ENCODE assay signal across 8 cellular contexts in the genomic region with DNA sequence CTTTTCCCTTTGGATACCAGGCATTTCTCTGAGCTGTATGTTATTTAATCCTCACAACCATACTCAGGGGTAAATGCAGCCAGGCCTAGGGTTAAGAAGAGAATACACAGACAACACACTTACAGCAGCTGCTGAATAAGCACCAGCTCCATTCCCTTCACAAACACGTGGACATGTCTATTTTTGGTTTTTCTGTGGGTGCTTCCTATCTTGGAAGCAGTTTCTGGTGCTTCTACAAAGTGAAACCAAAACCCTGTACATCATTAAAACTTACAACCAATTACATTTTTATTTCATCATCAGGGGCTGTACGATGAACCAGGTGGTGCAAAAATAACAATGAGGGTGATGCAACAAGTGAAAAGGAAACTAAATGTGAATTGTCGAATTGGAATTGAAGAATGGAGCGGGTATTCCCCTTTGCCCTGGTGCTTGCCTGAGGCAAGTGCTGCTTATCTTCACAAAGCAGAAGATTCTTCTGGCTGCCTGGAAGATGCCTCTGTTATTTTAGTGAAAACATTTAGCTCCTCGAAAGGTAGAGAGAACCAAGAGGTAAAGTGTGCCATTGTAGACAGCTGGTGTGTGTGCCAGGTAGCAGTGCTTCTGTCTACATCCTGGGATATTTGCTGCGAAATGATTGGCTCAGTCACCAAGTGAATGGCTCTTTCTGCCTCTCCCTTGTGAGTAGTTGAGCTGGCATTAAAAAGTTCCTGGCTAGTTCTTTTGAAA. TPM values are rescaled to one million over a fixed set of nuclear protein-coding genes. Genes with fewer than 3 reads are reported as not detected.
DNase-seq lines count a peak whose midpoint lies in the region; ATAC-seq and TF ChIP-seq lines count a peak whose summit lies in the region.

No MANE protein-coding gene starts in this region.

- no peaks in the 10 kb centered on the region for H3K27me3 ChIP-seq in heart left ventricle

- H3K4me3 Mint-ChIP-seq in activated T-cell treated with anti-CD3 and anti-CD28 coated beads, Interleukin-2, amount 50 U/mL, for 72 hours, result peak overlapping the region; percentile 80 to 82

- H3K36me3 Mint-ChIP-seq in activated T-cell treated with anti-CD3 and anti-CD28 coated beads, Interleukin-2, amount 50 U/mL, for 72 hours (ENCODE audit: insufficient read depth in 2 of 2), result peaks cover 3 to 8% of the 10 kb centered on the region in 2 donors

- peak overlapping the region in 11 of 12 donors; percentile 3 to 51 (median 35) for H3K4me3 ChIP-seq in heart left ventricle

- H3K9me3 ChIP-seq in heart left ventricle, result no peaks in the 10 kb centered on the region

- no peak for TF ChIP-seq POLR2A in heart left ventricle (IDR thresholded peaks at IDR 0.05)

- H3K27ac ChIP-seq in heart left ventricle, result peak overlapping the region; percentile 5 to 83 (median 50)

- H3K36me3 ChIP-seq in heart left ventricle, result no peaks in the 10 kb centered on the region

- H3K27ac Mint-ChIP-seq in activated T-cell treated with anti-CD3 and anti-CD28 coated beads, Interleukin-2, amount 50 U/mL, for 72 hours, result peak overlapping the region; percentile 95

- intact Hi-C loops in heart left ventricle (cut with DNase I), result no loop called here

- TF ChIP-seq CTCF in GM10266 (IDR thresholded peaks at IDR 0.05; ENCODE audit: control insufficient read depth, insufficient read depth, low read depth, missing control alignments), result no peak
- TF ChIP-seq CTCF in heart left ventricle (IDR thresholded peaks at IDR 0.05), result no peak

- 19 to 29% (median 23%) methylated on average over 6 of the region's 6 CpGs for WGBS in heart left ventricle, 4 donors

- no peaks in the 10 kb centered on the region for H3K27me3 Mint-ChIP-seq in activated T-cell treated with anti-CD3 and anti-CD28 coated beads, Interleukin-2, amount 50 U/mL, for 72 hours (ENCODE audit: low read depth)

- peaks cover 0 to 4% of the 10 kb centered on the region in 2 donors for H3K9me3 Mint-ChIP-seq in activated T-cell treated with anti-CD3 and anti-CD28 coated beads, Interleukin-2, amount 50 U/mL, for 72 hours

- peaks cover 0 to 30% (median 15%) of the 10 kb centered on the region in 12 donors for H3K4me1 ChIP-seq in heart left ventricle

- peaks cover 45% of the 10 kb centered on the region for H3K4me1 Mint-ChIP-seq in activated T-cell treated with anti-CD3 and anti-CD28 coated beads, Interleukin-2, amount 50 U/mL, for 72 hours (ENCODE audit: low read depth)

- DNase-seq in GM10266 (ENCODE audit: extremely low spot score), result peak; percentile 44
- peak; percentile 60 for DNase-seq in LHCN-M2 (ENCODE audit: low read depth)
- peak; percentile 48 to 51 for DNase-seq in activated T-cell treated with anti-CD3 and anti-CD28 coated beads, Interleukin-2, amount 50 U/mL, for 72 hours
- no peak for DNase-seq in heart left ventricle
- peak in 3 of 4 experiments; percentile 1 to 17 (median 8) for DNase-seq in stimulated activated CD4-positive, alpha-beta T cell treated with anti-CD3 and anti-CD28 coated beads, Interleukin-1b, Interleukin-23, amount 100 ng/mL, for 24 hours (ENCODE audit: low read depth in 4 of 4, low spot score in 1 of 4)
- DNase-seq in SK-N-DZ (ENCODE audit: low spot score), result no peak
- DNase-seq in NCI-H187 (lab: John Stamatoyannopoulos, UW), result no peak

- ATAC-seq in GM21717 (IDR thresholded peaks at IDR 0.05; ENCODE audit: unreplicated experiment), result peak; percentile 86
- peak; percentile 92 to 93 for ATAC-seq in activated T-cell treated with anti-CD3 and anti-CD28 coated beads, Interleukin-2, amount 50 U/mL, for 72 hours (replicated peaks in 1 of 2)
- peak; percentile 59 to 92 (median 74) for ATAC-seq in heart left ventricle

RNA-seq across cellular contexts. Expression of a gene that starts 18.6 kb away (rescaled TPM):
- total RNA-seq in LHCN-M2 (2014; rRNA removed) (not detected in 2 replicates), heart left ventricle (not detected)
- not detected for polyA plus RNA-seq in LHCN-M2 (2012)
- total RNA-seq in activated T-cell treated with anti-CD3 and anti-CD28 coated beads, Interleukin-2, amount 50 U/mL, for 72 hours, result 1 to 10 TPM in 1 of 2 donors, under 1 TPM in 1; 0.58 to 1.6 TPM
- polyA plus RNA-seq in heart left ventricle, result not detected
- polyA plus RNA-seq in SK-N-DZ (2014; cell fraction: cytosol; rRNA removed), result not detected in 2 replicates
- polyA plus RNA-seq in SK-N-DZ (2014; cell fraction: nucleus; rRNA removed), result not detected in 2 replicates

RNA-seq across cellular contexts. Expression of a gene that starts 45.3 kb away (rescaled TPM):
- not detected in 2 replicates for total RNA-seq in LHCN-M2 (2014; rRNA removed)
- not detected for polyA plus RNA-seq in LHCN-M2 (2012)
- total RNA-seq in activated T-cell treated with anti-CD3 and anti-CD28 coated beads, Interleukin-2, amount 50 U/mL, for 72 hours, result not detected
- not detected for total RNA-seq in heart left ventricle
- not detected for polyA plus RNA-seq in heart left ventricle
- not detected in 2 replicates for polyA plus RNA-seq in SK-N-DZ (2014; cell fraction: cytosol; rRNA removed)
- polyA plus RNA-seq in SK-N-DZ (2014; cell fraction: nucleus; rRNA removed), result not detected in 2 replicates

Comparison
In these comparisons a context has a peak if more than half of its experiments do, and no peak if none do; other contexts are left out.
1. DNase-seq: peak in GM10266 (single experiment), LHCN-M2 (single experiment), activated T-cell treated with anti-CD3 and anti-CD28 coated beads, Interleukin-2, amount 50 U/mL, for 72 hours (2 of 2) and stimulated activated CD4-positive, alpha-beta T cell treated with anti-CD3 and anti-CD28 coated beads, Interleukin-1b, Interleukin-23, amount 100 ng/mL, for 24 hours (3 of 4); none in heart left ventricle (0 of 5), SK-N-DZ (single experiment) and NCI-H187 (0 of 2).
2. Peak in every context shown above with its lines, with median percentiles within 50 percentile points of each other: ATAC-seq.